In the genomic region with DNA sequence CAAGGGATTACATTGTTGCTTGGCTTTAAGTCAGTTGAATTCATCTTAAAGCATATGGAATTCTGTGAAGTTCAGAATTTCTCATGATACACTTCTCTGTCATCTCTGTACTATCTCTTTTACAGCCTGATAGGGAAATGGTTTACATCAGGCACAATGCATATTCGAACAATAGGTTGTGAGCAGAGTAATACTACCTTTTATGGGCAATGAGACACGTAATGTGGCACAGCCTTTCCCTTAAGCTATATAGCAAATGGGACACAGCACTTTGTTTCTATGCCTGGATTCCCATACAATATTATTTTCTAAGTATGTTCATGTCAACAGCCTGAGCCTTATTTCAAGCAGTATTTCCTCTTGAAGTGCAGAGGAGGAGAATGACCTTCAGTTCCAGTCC, we compare ENCODE assay signal across 2 cellular contexts.
A peak's percentile ranks its signal among the peaks of the same experiment; 100 is the strongest.
TF ChIP-seq lines count a peak whose summit lies in the region.

No MANE protein-coding gene starts in this region.

TF ChIP-seq in GM23338, 12 proteins besides CTCF, POLR2A, EP300 and RAD21:
- TF ChIP-seq ZNF114 (CRISPR knock-in tag; IDR thresholded peaks at IDR 0.05), result no peak
- TF ChIP-seq, protein P1, sequence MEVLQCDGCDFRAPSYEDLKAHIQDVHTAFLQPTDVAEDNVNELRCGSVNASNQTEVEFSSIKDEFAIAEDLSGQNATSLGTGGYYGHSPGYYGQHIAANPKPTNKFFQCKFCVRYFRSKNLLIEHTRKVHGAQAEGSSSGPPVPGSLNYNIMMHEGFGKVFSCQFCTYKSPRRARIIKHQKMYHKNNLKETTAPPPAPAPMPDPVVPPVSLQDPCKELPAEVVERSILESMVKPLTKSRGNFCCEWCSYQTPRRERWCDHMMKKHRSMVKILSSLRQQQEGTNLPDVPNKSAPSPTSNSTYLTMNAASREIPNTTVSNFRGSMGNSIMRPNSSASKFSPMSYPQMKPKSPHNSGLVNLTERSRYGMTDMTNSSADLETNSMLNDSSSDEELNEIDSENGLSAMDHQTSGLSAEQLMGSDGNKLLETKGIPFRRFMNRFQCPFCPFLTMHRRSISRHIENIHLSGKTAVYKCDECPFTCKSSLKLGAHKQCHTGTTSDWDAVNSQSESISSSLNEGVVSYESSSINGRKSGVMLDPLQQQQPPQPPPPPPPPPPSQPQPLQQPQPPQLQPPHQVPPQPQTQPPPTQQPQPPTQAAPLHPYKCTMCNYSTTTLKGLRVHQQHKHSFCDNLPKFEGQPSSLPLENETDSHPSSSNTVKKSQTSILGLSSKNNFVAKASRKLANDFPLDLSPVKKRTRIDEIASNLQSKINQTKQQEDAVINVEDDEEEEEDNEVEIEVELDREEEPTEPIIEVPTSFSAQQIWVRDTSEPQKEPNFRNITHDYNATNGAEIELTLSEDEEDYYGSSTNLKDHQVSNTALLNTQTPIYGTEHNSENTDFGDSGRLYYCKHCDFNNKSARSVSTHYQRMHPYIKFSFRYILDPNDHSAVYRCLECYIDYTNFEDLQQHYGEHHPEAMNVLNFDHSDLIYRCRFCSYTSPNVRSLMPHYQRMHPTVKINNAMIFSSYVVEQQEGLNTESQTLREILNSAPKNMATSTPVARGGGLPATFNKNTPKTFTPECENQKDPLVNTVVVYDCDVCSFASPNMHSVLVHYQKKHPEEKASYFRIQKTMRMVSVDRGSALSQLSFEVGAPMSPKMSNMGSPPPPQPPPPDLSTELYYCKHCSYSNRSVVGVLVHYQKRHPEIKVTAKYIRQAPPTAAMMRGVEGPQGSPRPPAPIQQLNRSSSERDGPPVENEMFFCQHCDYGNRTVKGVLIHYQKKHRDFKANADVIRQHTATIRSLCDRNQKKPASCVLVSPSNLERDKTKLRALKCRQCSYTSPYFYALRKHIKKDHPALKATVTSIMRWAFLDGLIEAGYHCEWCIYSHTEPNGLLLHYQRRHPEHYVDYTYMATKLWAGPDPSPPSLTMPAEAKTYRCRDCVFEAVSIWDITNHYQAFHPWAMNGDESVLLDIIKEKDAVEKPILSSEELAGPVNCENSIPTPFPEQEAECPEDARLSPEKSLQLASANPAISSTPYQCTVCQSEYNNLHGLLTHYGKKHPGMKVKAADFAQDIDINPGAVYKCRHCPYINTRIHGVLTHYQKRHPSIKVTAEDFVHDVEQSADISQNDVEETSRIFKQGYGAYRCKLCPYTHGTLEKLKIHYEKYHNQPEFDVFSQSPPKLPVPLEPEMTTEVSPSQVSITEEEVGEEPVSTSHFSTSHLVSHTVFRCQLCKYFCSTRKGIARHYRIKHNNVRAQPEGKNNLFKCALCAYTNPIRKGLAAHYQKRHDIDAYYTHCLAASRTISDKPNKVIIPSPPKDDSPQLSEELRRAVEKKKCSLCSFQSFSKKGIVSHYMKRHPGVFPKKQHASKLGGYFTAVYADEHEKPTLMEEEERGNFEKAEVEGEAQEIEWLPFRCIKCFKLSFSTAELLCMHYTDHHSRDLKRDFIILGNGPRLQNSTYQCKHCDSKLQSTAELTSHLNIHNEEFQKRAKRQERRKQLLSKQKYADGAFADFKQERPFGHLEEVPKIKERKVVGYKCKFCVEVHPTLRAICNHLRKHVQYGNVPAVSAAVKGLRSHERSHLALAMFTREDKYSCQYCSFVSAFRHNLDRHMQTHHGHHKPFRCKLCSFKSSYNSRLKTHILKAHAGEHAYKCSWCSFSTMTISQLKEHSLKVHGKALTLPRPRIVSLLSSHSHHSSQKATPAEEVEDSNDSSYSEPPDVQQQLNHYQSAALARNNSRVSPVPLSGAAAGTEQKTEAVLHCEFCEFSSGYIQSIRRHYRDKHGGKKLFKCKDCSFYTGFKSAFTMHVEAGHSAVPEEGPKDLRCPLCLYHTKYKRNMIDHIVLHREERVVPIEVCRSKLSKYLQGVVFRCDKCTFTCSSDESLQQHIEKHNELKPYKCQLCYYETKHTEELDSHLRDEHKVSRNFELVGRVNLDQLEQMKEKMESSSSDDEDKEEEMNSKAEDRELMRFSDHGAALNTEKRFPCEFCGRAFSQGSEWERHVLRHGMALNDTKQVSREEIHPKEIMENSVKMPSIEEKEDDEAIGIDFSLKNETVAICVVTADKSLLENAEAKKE (CRISPR knock-in tag; IDR thresholded peaks at IDR 0.05), result no peak
- TF ChIP-seq CREB1 (CRISPR knock-in tag; IDR thresholded peaks at IDR 0.05; ENCODE audit: low read depth), result no peak
TF ChIP-seq in GM23338: peak in this region for 0.

TF ChIP-seq in H1, 55 proteins besides CTCF, POLR2A, EP300 and RAD21:
- TF ChIP-seq, protein P2, sequence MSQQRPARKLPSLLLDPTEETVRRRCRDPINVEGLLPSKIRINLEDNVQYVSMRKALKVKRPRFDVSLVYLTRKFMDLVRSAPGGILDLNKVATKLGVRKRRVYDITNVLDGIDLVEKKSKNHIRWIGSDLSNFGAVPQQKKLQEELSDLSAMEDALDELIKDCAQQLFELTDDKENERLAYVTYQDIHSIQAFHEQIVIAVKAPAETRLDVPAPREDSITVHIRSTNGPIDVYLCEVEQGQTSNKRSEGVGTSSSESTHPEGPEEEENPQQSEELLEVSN (IDR thresholded peaks at IDR 0.05), result no peak
- TF ChIP-seq SRF (IDR thresholded peaks at IDR 0.05; ENCODE audit: low read depth, low read length), result peak; percentile 63; the same call in 1 of the 2 replicates
